1 cellular context compared by ENCODE assay signal in the genomic region with DNA sequence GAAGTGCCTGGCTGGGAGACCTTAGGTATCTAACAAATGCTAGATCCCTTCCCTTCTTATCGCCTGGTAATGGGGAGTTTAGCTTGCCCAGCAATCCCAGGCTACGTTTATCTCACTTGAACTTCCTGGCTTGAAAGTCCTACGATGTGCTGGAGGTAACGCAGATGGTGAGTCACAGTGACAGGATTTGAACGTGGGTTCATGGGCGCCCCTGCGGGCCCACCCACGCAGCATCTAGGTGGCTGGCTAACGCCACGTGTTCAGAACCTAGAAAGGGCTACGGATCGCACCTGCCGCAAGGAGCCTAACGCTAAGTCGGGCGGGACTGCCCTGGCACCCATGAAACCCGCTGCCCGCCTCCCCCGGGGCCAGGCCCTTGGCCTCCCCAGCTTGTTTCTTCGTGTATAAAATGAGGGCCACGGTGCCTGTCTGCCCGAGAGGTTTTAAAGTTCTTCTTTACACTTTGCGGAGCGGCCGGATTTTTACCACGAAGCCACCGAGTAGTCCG.
TF ChIP-seq lines count a peak whose summit lies in the region.

No MANE protein-coding gene starts in this region.

TF ChIP-seq in HepG2, 621 proteins besides CTCF, POLR2A, EP300 and RAD21 (continued from another document and continues in another):
- TF ChIP-seq MBD4 (IDR thresholded peaks at IDR 0.05; ENCODE audit: borderline replicate concordance, low read length) (no peak), MYC (CRISPR knock-in tag; IDR thresholded peaks at IDR 0.05; ENCODE audit: borderline replicate concordance) (peak; percentile 54), CREM (IDR thresholded peaks at IDR 0.05) (peak; percentile 15; the same call in 1 of the 2 replicates), CREM (CRISPR knock-in tag; IDR thresholded peaks at IDR 0.05) (no peak), MED13 (CRISPR knock-in tag; IDR thresholded peaks at IDR 0.05) (no peak), BCL3 (CRISPR knock-in tag; IDR thresholded peaks at IDR 0.05) (no peak), ZNF121 (CRISPR knock-in tag; IDR thresholded peaks at IDR 0.05) (0 out of 2 replicates have a peak, but pooled peaks have one; percentile 25), RCOR2 (CRISPR knock-in tag; IDR thresholded peaks at IDR 0.05) (no peak), NR2F6 (IDR thresholded peaks at IDR 0.05) (peak; percentile 45; the same call in 1 of the 2 replicates), NR2F6 (CRISPR knock-in tag; IDR thresholded peaks at IDR 0.05) (no peak), RAD51 (IDR thresholded peaks at IDR 0.05; ENCODE audit: borderline replicate concordance) (no peak), RFXANK (CRISPR knock-in tag; IDR thresholded peaks at IDR 0.05) (no peak), ZNF564 (CRISPR knock-in tag; IDR thresholded peaks at IDR 0.05) (no peak), ZSCAN25 (CRISPR knock-in tag; IDR thresholded peaks at IDR 0.05) (peak; percentile 15; the same call in 1 of the 2 replicates), TEAD3 (CRISPR knock-in tag; optimal IDR thresholded peaks at IDR 0.05; ENCODE audit: borderline replicate concordance) (no peak), HMGA1 (CRISPR knock-in tag; conservative IDR thresholded peaks at IDR 0.05) (no peak), ZBTB39 (CRISPR knock-in tag; IDR thresholded peaks at IDR 0.05) (0 out of 2 replicates have a peak, but pooled peaks have one; percentile 6), ZNF263 (CRISPR knock-in tag; IDR thresholded peaks at IDR 0.05) (no peak), ZNF10 (CRISPR knock-in tag; IDR thresholded peaks at IDR 0.05; ENCODE audit: borderline replicate concordance, low read depth) (no peak), HOXA9 (CRISPR knock-in tag; IDR thresholded peaks at IDR 0.05; ENCODE audit: borderline replicate concordance) (no peak), ATF3 (CRISPR knock-in tag; IDR thresholded peaks at IDR 0.05) (no peak), EEA1 (CRISPR knock-in tag; IDR thresholded peaks at IDR 0.05; ENCODE audit: borderline replicate concordance) (no peak), ZBTB38 (CRISPR knock-in tag; IDR thresholded peaks at IDR 0.05) (no peak), RERE (CRISPR knock-in tag; IDR thresholded peaks at IDR 0.05; ENCODE audit: low read depth) (no peak), CHD4 (IDR thresholded peaks at IDR 0.05; ENCODE audit: borderline replicate concordance, low read length) (peak; percentile 22; the same call in 1 of the 2 replicates), PHF21A (CRISPR knock-in tag; IDR thresholded peaks at IDR 0.05) (no peak), ZMYM3 (CRISPR knock-in tag; IDR thresholded peaks at IDR 0.05) (no peak), LBX2 (CRISPR knock-in tag; IDR thresholded peaks at IDR 0.05; ENCODE audit: borderline replicate concordance) (no peak), SRY (CRISPR knock-in tag; IDR thresholded peaks at IDR 0.05) (no peak), ZMAT3 (CRISPR knock-in tag; conservative IDR thresholded peaks at IDR 0.05) (0 out of 2 replicates have a peak, but pooled peaks have one; percentile 10)
- TF ChIP-seq, protein P1, sequence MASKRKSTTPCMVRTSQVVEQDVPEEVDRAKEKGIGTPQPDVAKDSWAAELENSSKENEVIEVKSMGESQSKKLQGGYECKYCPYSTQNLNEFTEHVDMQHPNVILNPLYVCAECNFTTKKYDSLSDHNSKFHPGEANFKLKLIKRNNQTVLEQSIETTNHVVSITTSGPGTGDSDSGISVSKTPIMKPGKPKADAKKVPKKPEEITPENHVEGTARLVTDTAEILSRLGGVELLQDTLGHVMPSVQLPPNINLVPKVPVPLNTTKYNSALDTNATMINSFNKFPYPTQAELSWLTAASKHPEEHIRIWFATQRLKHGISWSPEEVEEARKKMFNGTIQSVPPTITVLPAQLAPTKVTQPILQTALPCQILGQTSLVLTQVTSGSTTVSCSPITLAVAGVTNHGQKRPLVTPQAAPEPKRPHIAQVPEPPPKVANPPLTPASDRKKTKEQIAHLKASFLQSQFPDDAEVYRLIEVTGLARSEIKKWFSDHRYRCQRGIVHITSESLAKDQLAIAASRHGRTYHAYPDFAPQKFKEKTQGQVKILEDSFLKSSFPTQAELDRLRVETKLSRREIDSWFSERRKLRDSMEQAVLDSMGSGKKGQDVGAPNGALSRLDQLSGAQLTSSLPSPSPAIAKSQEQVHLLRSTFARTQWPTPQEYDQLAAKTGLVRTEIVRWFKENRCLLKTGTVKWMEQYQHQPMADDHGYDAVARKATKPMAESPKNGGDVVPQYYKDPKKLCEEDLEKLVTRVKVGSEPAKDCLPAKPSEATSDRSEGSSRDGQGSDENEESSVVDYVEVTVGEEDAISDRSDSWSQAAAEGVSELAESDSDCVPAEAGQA (IDR thresholded peaks at IDR 0.05; ENCODE audit: low read depth), result no peak
- TF ChIP-seq, protein P1 (CRISPR knock-in tag; IDR thresholded peaks at IDR 0.05; ENCODE audit: borderline replicate concordance), result no peak
- TF ChIP-seq, protein P2, sequence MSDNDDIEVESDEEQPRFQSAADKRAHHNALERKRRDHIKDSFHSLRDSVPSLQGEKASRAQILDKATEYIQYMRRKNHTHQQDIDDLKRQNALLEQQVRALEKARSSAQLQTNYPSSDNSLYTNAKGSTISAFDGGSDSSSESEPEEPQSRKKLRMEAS (IDR thresholded peaks at IDR 0.05), result peak; percentile 82
- TF ChIP-seq, protein P3, sequence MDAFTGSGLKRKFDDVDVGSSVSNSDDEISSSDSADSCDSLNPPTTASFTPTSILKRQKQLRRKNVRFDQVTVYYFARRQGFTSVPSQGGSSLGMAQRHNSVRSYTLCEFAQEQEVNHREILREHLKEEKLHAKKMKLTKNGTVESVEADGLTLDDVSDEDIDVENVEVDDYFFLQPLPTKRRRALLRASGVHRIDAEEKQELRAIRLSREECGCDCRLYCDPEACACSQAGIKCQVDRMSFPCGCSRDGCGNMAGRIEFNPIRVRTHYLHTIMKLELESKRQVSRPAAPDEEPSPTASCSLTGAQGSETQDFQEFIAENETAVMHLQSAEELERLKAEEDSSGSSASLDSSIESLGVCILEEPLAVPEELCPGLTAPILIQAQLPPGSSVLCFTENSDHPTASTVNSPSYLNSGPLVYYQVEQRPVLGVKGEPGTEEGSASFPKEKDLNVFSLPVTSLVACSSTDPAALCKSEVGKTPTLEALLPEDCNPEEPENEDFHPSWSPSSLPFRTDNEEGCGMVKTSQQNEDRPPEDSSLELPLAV (CRISPR knock-in tag; conservative IDR thresholded peaks at IDR 0.05; ENCODE audit: low read depth), result no peak
- TF ChIP-seq, protein P4, sequence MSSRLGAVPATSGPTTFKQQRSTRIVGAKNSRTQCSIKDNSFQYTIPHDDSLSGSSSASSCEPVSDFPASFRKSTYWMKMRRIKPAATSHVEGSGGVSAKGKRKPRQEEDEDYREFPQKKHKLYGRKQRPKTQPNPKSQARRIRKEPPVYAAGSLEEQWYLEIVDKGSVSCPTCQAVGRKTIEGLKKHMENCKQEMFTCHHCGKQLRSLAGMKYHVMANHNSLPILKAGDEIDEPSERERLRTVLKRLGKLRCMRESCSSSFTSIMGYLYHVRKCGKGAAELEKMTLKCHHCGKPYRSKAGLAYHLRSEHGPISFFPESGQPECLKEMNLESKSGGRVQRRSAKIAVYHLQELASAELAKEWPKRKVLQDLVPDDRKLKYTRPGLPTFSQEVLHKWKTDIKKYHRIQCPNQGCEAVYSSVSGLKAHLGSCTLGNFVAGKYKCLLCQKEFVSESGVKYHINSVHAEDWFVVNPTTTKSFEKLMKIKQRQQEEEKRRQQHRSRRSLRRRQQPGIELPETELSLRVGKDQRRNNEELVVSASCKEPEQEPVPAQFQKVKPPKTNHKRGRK (CRISPR knock-in tag; IDR thresholded peaks at IDR 0.05), result no peak
